ENCODE assay signal across 9 cellular contexts in the genomic region with DNA sequence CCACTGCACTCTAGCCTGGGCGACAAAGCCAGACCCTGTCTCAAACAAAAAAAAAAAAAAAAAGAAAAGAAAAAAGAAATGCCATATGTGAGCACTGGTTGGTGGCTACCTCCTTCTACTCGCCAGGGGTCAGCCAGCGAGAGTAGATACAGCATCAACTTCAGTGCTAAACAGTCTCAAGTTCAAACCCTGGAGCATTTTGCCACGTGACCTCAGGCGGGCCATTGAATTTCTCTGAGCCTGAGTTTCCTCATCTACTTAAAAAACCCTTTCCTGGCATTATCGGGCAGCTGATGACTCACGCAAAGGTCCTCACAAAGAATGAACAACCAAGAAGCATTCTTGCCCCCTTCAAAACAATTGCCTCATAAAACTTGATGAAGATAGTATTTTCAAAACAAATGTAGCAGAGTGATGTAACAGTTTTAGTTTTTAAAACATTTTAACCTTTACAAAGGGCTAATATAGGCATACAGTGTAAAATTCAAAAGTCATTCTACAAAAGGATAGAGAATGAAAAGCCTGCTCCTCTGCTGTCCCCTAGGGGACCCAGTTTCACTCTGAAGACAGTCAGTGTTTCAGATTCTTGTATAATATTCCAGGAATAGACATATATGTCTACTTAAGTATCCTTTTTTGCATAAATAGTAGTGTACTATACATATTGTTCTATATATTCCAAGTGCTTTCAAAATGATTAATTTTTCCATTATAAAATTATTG. TPM values are rescaled to one million over a fixed set of nuclear protein-coding genes. Genes with fewer than 3 reads are reported as not detected.
A peak's percentile ranks its signal among the peaks of the same experiment; 100 is the strongest.
DNase-seq lines count a peak whose midpoint lies in the region; ATAC-seq, FAIRE-seq and TF ChIP-seq lines count a peak whose summit lies in the region.
"Had no signal": no experiment of that assay in that cellular context is flagged by ENCODE, and none has a peak within 500 bp of the region (broad histone marks: within the 10 kb centered on the region; RNA-seq: fewer than 3 reads in every experiment).

No MANE protein-coding gene starts in this region.

- intact Hi-C loops in PC-3 (cut with micrococcal nuclease), result loop anchor here (5.0 kb wide), 1 partner anchor 76 kb away; no protein-coding TSS in a partner anchor
- intact Hi-C loops in CD8-positive, alpha-beta T cell (cut with DNase I, micrococcal nuclease), result loop anchor here in 1 of 2 experiments (5.0 kb wide), 1 partner anchor 76 kb away; no protein-coding TSS in a partner anchor

- H3K9me3 Mint-ChIP-seq in CD8-positive, alpha-beta T cell, result no peaks in the 10 kb centered on the region

- no peaks in the 10 kb centered on the region for H3K79me2 ChIP-seq in PC-3 (ENCODE audit: low read length)

- no peaks in the 10 kb centered on the region for H3K9me3 ChIP-seq in PC-3 (ENCODE audit: low read length)
- H3K9me3 ChIP-seq in CD8-positive, alpha-beta T cell (ENCODE audit: low read length), result no peaks in the 10 kb centered on the region

- no peak overlapping the region for H3K4me3 Mint-ChIP-seq in CD8-positive, alpha-beta T cell
- H3K4me3 Mint-ChIP-seq: activated naive CD8-positive, alpha-beta T cell had no signal

- H3F3A ChIP-seq in PC-3 (ENCODE audit: low read length, unreplicated experiment), result peaks cover 5% of the 10 kb centered on the region

- DNase-seq in H54 (ENCODE audit: insufficient read length, low spot score), result peak; percentile 67
- DNase-seq in PC-3, result peak; percentile 82
- peak; percentile 61 for DNase-seq in epidermal melanocyte (ENCODE audit: insufficient read length, low spot score)
- DNase-seq in retinal pigment epithelial cell (ENCODE audit: low read depth), result peak; percentile 52
- no peak for DNase-seq in Ammon's horn (ENCODE audit: low spot score)
- no peak for DNase-seq in CD8-positive, alpha-beta T cell

- no peaks in the 10 kb centered on the region for H4K20me1 ChIP-seq in PC-3 (ENCODE audit: low read length)

- no peaks in the 10 kb centered on the region for H3K4me1 Mint-ChIP-seq in CD8-positive, alpha-beta T cell (ENCODE audit: low read depth)

- ATAC-seq in PC-3, result peak; percentile 42
- ATAC-seq in GM21723 (IDR thresholded peaks at IDR 0.05; ENCODE audit: unreplicated experiment), result no peak
- no peak for ATAC-seq in GM21360 (IDR thresholded peaks at IDR 0.05; ENCODE audit: unreplicated experiment)
- no peak for ATAC-seq in CD8-positive, alpha-beta T cell

- H3K36me3 ChIP-seq in PC-3 (ENCODE audit: low read depth, low read length), result no peaks in the 10 kb centered on the region
- no peaks in the 10 kb centered on the region for H3K36me3 ChIP-seq in CD8-positive, alpha-beta T cell (ENCODE audit: insufficient read depth, low read length)

- H3K4me2 ChIP-seq in PC-3 (ENCODE audit: low read length), result peak overlapping the region; percentile 42; the same call in 1 of the 2 replicates

- peaks cover 34% of the 10 kb centered on the region for H3K4me1 ChIP-seq in PC-3 (ENCODE audit: insufficient read depth, low read length)
- H3K4me1 ChIP-seq in CD8-positive, alpha-beta T cell (ENCODE audit: insufficient read depth, low read length), result no peaks in the 10 kb centered on the region

- peaks cover 16% of the 10 kb centered on the region for H3K27me3 Mint-ChIP-seq in CD8-positive, alpha-beta T cell (ENCODE audit: low read depth)

- TF ChIP-seq CTCF in PC-3 (conservative IDR thresholded peaks at IDR 0.05; ENCODE audit: low read depth, low read length), result peak; percentile 35; the same call in 1 of the 2 replicates
- TF ChIP-seq CTCF in retinal pigment epithelial cell (conservative IDR thresholded peaks at IDR 0.05; ENCODE audit: low read depth, low read length), result peak; percentile 21
- no peak for TF ChIP-seq CTCF in CD8-positive, alpha-beta T cell (IDR thresholded peaks at IDR 0.05)

- POLR2A ChIA-PET in PC-3 (lab: Charles Lee; ENCODE audit: unreplicated experiment), result no interaction called here
- POLR2A ChIA-PET in CD8-positive, alpha-beta T cell (lab: Charles Lee), result no interaction called here

- no peaks in the 10 kb centered on the region for H3K27me3 ChIP-seq in PC-3 (ENCODE audit: low read length)
- H3K27me3 ChIP-seq in CD8-positive, alpha-beta T cell (ENCODE audit: insufficient read depth, low read length), result no peaks in the 10 kb centered on the region

- CTCF ChIA-PET in PC-3 (lab: Charles Lee), result no interaction called here
- CTCF ChIA-PET in CD8-positive, alpha-beta T cell (lab: Charles Lee), result interaction anchor here (0.9 kb wide), 1 partner anchor 19 kb away, joined by 3 read pairs; no protein-coding TSS in a partner anchor

- H3K36me3 Mint-ChIP-seq in CD8-positive, alpha-beta T cell, result no peaks in the 10 kb centered on the region
- H3K36me3 Mint-ChIP-seq: activated naive CD8-positive, alpha-beta T cell had no signal

- TF ChIP-seq POLR2A in H54 (IDR thresholded peaks at IDR 0.05; ENCODE audit: low read depth, low read length), result no peak

- no TSS peak for BruUV-seq in PC-3 (replicated peaks; lab: Mats Ljungman, UMichigan)

- H3K4me3 ChIP-seq in PC-3 (ENCODE audit: low read length) (no peak overlapping the region), retinal pigment epithelial cell (ENCODE audit: low read length) (no peak overlapping the region)
- no peak overlapping the region for H3K4me3 ChIP-seq in CD8-positive, alpha-beta T cell (ENCODE audit: low read depth, low read length)

- H3K9ac ChIP-seq in PC-3 (ENCODE audit: low read length), result no peak overlapping the region

- no peak overlapping the region for H3K27ac Mint-ChIP-seq in CD8-positive, alpha-beta T cell
- H3K27ac Mint-ChIP-seq: activated naive CD8-positive, alpha-beta T cell had no signal

- no peaks in the 10 kb centered on the region for H3K9me2 ChIP-seq in PC-3 (replicated peaks; ENCODE audit: low read length)

- no peak overlapping the region for H2AFZ ChIP-seq in PC-3 (ENCODE audit: low read length)

- H3K27ac ChIP-seq in PC-3 (ENCODE audit: low read length), result peak overlapping the region; percentile 12; the same call in 1 of the 2 replicates
- H3K27ac ChIP-seq in CD8-positive, alpha-beta T cell (ENCODE audit: low read depth, low read length), result no peak overlapping the region

- FAIRE-seq in H54 (lab: Jason Lieb, UNC), result peak; percentile 69

RNA-seq across cellular contexts. Expression of gene DNAH2, which starts 28.4 kb away (rescaled TPM):
- total RNA-seq in PC-3 (2014; rRNA removed), result 0.62 and 0.92 TPM in 2 replicates
- total RNA-seq in CD8-positive, alpha-beta T cell, result not detected

RNA-seq across cellular contexts. Expression of gene EFNB3, which starts 40.9 kb away (rescaled TPM):
- 4.9 and 7.7 TPM in 2 replicates for total RNA-seq in PC-3 (2014; rRNA removed)
- not detected for total RNA-seq in CD8-positive, alpha-beta T cell

RNA-seq across cellular contexts. Expression of gene WRAP53, which starts 57.6 kb away (rescaled TPM):
- total RNA-seq in PC-3 (2014; rRNA removed), result 18.0 and 22.6 TPM in 2 replicates
- total RNA-seq in CD8-positive, alpha-beta T cell, result 1 to 10 TPM; 5.2 to 6.6 TPM

RNA-seq across cellular contexts. Expression of gene TP53, which starts 58.6 kb away (rescaled TPM):
- total RNA-seq in PC-3 (2014; rRNA removed), result 2.0 and 3.4 TPM in 2 replicates
- 10 to 100 TPM; 22.3 to 25.3 TPM for total RNA-seq in CD8-positive, alpha-beta T cell

Comparison
In these comparisons a context has a peak if more than half of its experiments do, and no peak if none do; other contexts are left out.
1. DNase-seq: peak in H54 (single experiment), PC-3 (single experiment), epidermal melanocyte (single experiment) and retinal pigment epithelial cell (single experiment); none in Ammon's horn (single experiment) and CD8-positive, alpha-beta T cell (0 of 7).